Comparison of ENCODE assay signal across 3 cellular contexts in genomic region chr7:24477807-24478655, GRCh38.
A peak's percentile ranks its signal among the peaks of the same experiment; 100 is the strongest.
TF ChIP-seq lines count a peak whose summit lies in the region.

No MANE protein-coding gene starts in this region.

TF ChIP-seq in Ishikawa, 13 proteins besides CTCF, POLR2A, EP300 and RAD21 (continued from another document):
- TF ChIP-seq MAX (IDR thresholded peaks at IDR 0.05) (peak; percentile 48; the same call in 1 of the 2 replicates), TAF1 (IDR thresholded peaks at IDR 0.05; ENCODE audit: low read depth) (no peak), FOXM1 (IDR thresholded peaks at IDR 0.05; ENCODE audit: borderline replicate concordance, low read depth) (no peak), USF1 (IDR thresholded peaks at IDR 0.05) (no peak), TCF12 (IDR thresholded peaks at IDR 0.05; ENCODE audit: low read depth) (peak; percentile 45; the same call in 1 of the 2 replicates), CEBPB (IDR thresholded peaks at IDR 0.05) (no peak), TEAD4 (IDR thresholded peaks at IDR 0.05) (no peak), CREB1 (IDR thresholded peaks at IDR 0.05; ENCODE audit: low read depth) (no peak), ZBTB7A (IDR thresholded peaks at IDR 0.05; ENCODE audit: low read depth) (no peak), EGR1 (IDR thresholded peaks at IDR 0.05) (no peak)

TF ChIP-seq in K562, 482 proteins besides CTCF, POLR2A, EP300 and RAD21 (continued from another document and continues in another):
- TF ChIP-seq ZBTB11 (CRISPR knock-in tag; IDR thresholded peaks at IDR 0.05) (no peak), FOXJ2 (tag; IDR thresholded peaks at IDR 0.05) (no peak), TRIM25 (IDR thresholded peaks at IDR 0.05; ENCODE audit: borderline replicate concordance) (no peak), NCOA2 (IDR thresholded peaks at IDR 0.05; ENCODE audit: partially characterized antibody in 2 of 2) (no peak), MYNN (IDR thresholded peaks at IDR 0.05) (peak; percentile 99), MYNN (CRISPR knock-in tag; IDR thresholded peaks at IDR 0.05) (peak; percentile 80; the same call in 1 of the 2 replicates), SMARCC2 (IDR thresholded peaks at IDR 0.05; ENCODE audit: low read depth) (no peak), ZNF3 (CRISPR knock-in tag; IDR thresholded peaks at IDR 0.05) (no peak), ZNF707 (CRISPR knock-in tag; conservative IDR thresholded peaks at IDR 0.05) (no peak), NFE2L1 (tag; IDR thresholded peaks at IDR 0.05; ENCODE audit: borderline replicate concordance, low read depth) (peak; percentile 69; the same call in 1 of the 2 replicates), ILF3 (IDR thresholded peaks at IDR 0.05; ENCODE audit: borderline replicate concordance) (no peak), SMARCE1 (IDR thresholded peaks at IDR 0.05) (no peak), C11orf30 (IDR thresholded peaks at IDR 0.05; ENCODE audit: low read depth) (peak; percentile 91), ZNF431 (CRISPR knock-in tag; IDR thresholded peaks at IDR 0.05) (no peak), DDX20 (tag; IDR thresholded peaks at IDR 0.05; ENCODE audit: low read depth) (no peak), SUPT5H (IDR thresholded peaks at IDR 0.05) (no peak), SMARCA4 (IDR thresholded peaks at IDR 0.05) (0 out of 2 replicates have a peak, but pooled peaks have one; percentile 36), DNMT1 (IDR thresholded peaks at IDR 0.05) (no peak), JUND (IDR thresholded peaks at IDR 0.05; ENCODE audit: borderline replicate concordance, low read depth, low read length) (no peak), JUND (tag; IDR thresholded peaks at IDR 0.05; ENCODE audit: borderline replicate concordance, low read depth, low read length) (peak; percentile 44; the same call in 1 of the 3 replicates), RFX7 (CRISPR knock-in tag; IDR thresholded peaks at IDR 0.05) (no peak), MAFK (IDR thresholded peaks at IDR 0.05; ENCODE audit: low read length) (peak; percentile 85), KLF16 (IDR thresholded peaks at IDR 0.05) (no peak), XRCC3 (IDR thresholded peaks at IDR 0.05) (no peak), TAF1 (IDR thresholded peaks at IDR 0.05; ENCODE audit: control insufficient read depth, extremely low read depth, insufficient read depth, low read length, severe bottlenecking) (no peak), DIDO1 (tag; IDR thresholded peaks at IDR 0.05; ENCODE audit: low read depth) (no peak), ZNF280B (CRISPR knock-in tag; IDR thresholded peaks at IDR 0.05) (no peak)

TF ChIP-seq in liver, 16 proteins besides CTCF, POLR2A, EP300 and RAD21 (continued from another document):
- no peak for TF ChIP-seq ZBTB33 (IDR thresholded peaks at IDR 0.05)
